Comparison of ENCODE assay signal across 8 cellular contexts in genomic region chr1:150764617-150765090, GRCh38. TPM values are rescaled to one million over a fixed set of nuclear protein-coding genes. Genes with fewer than 3 reads are reported as not detected.
DNase-seq lines count a peak whose midpoint lies in the region; ATAC-seq and TF ChIP-seq lines count a peak whose summit lies in the region.

No MANE protein-coding gene starts in this region.

- no peak for DNase-seq in activated CD4-positive, alpha-beta T cell treated with anti-CD3 and anti-CD28 coated beads for 36 hours
- no peak for DNase-seq in activated CD4-positive, alpha-beta T cell treated with anti-CD3 and anti-CD28 coated beads, Interleukin-2, amount 50 U/mL, for 4 hours
- DNase-seq in T-cell (no peak), NCI-H1417 (lab: John Stamatoyannopoulos, UW) (no peak), posterior vena cava (ENCODE audit: low spot score) (no peak)

- H3K9ac ChIP-seq in stomach smooth muscle (ENCODE audit: low read length in 2 of 2): no peak overlapping the region

- H3K36me3 Mint-ChIP-seq in activated CD4-positive, alpha-beta T cell treated with anti-CD3 and anti-CD28 coated beads for 36 hours (ENCODE audit: low read depth): peaks cover 24% of the 10 kb centered on the region
- peaks cover 29% of the 10 kb centered on the region for H3K36me3 Mint-ChIP-seq in T-cell

- POLR2A ChIA-PET in activated CD4-positive, alpha-beta T cell treated with anti-CD3 and anti-CD28 coated beads for 36 hours (lab: Charles Lee): interaction anchor here (0.5 to 0.6 kb wide), 2 partner anchors 90 to 211 kb away, joined by 3 read pairs; no protein-coding TSS in a partner anchor
- POLR2A ChIA-PET in T-cell (lab: Charles Lee): interaction anchor here in 1 of 2 donors (0.6 to 0.8 kb wide), 3 partner anchors 25 to 633 kb away, joined by 3 to 7 read pairs (median 6); partner anchors contain the start of gene GOLPH3L

- no peaks in the 10 kb centered on the region for H3K27me3 ChIP-seq in gastroesophageal sphincter
- no peaks in the 10 kb centered on the region for H3K27me3 ChIP-seq in stomach smooth muscle (ENCODE audit: control insufficient read depth in 1 of 2, insufficient read depth in 2 of 2, low read length in 2 of 2)

- H3K27ac ChIP-seq in gastroesophageal sphincter: no peak overlapping the region
- no peak overlapping the region for H3K27ac ChIP-seq in stomach smooth muscle (ENCODE audit: low read length)

- H3K4me3 ChIP-seq in gastroesophageal sphincter (peak overlapping the region in 1 of 2 donors; percentile 22), stomach smooth muscle (ENCODE audit: low read length in 2 of 2) (peak overlapping the region; percentile 23 to 43)

- peak; percentile 39 for ATAC-seq in activated CD4-positive, alpha-beta T cell treated with anti-CD3 and anti-CD28 coated beads for 36 hours
- ATAC-seq in T-cell (replicated peaks in 1 of 4): peak in 2 of 4 experiments; percentile 34 to 64
- ATAC-seq in gastroesophageal sphincter: peak; percentile 25
- no peak for ATAC-seq in HG03565 (IDR thresholded peaks at IDR 0.05; ENCODE audit: unreplicated experiment)

- 39 to 44% methylated on average over 2 of the region's 2 CpGs for WGBS in gastroesophageal sphincter (ENCODE audit: low coverage in 1 of 2), 2 donors

- no peak for TF ChIP-seq CTCF in gastroesophageal sphincter (IDR thresholded peaks at IDR 0.05)

- peak overlapping the region; percentile 80 for H3K4me3 Mint-ChIP-seq in activated CD4-positive, alpha-beta T cell treated with anti-CD3 and anti-CD28 coated beads for 36 hours
- peak overlapping the region; percentile 93 to 97 (median 96) for H3K4me3 Mint-ChIP-seq in T-cell

- no peaks in the 10 kb centered on the region for H3K27me3 Mint-ChIP-seq in activated CD4-positive, alpha-beta T cell treated with anti-CD3 and anti-CD28 coated beads for 36 hours
- no peaks in the 10 kb centered on the region for H3K27me3 Mint-ChIP-seq in T-cell

- no peaks in the 10 kb centered on the region for H3K4me1 ChIP-seq in gastroesophageal sphincter
- no peaks in the 10 kb centered on the region for H3K4me1 ChIP-seq in stomach smooth muscle (ENCODE audit: control insufficient read depth, insufficient read depth, low read length)

- H3K36me3 ChIP-seq in gastroesophageal sphincter (no peaks in the 10 kb centered on the region), stomach smooth muscle (ENCODE audit: control insufficient read depth in 2 of 2, insufficient read depth in 2 of 2, low read length in 2 of 2) (no peaks in the 10 kb centered on the region)

- CTCF ChIA-PET in activated CD4-positive, alpha-beta T cell treated with anti-CD3 and anti-CD28 coated beads for 36 hours (lab: Charles Lee): interaction anchor here (0.6 to 1.7 kb wide), 4 partner anchors 49 to 242 kb away, joined by 3 to 4 read pairs (median 3); partner anchors contain the start of gene MINDY1
- CTCF ChIA-PET in T-cell (lab: Charles Lee): interaction anchor here in 1 of 2 donors (1.8 kb wide), 1 partner anchor 68 kb away, joined by 6 read pairs; the partner anchor contains the start of gene GOLPH3L

- no peak for TF ChIP-seq POLR2A in gastroesophageal sphincter (IDR thresholded peaks at IDR 0.05)

- H3K4me1 Mint-ChIP-seq in activated CD4-positive, alpha-beta T cell treated with anti-CD3 and anti-CD28 coated beads for 36 hours: peaks cover 37% of the 10 kb centered on the region
- H3K4me1 Mint-ChIP-seq in T-cell: peaks cover 49 to 58% (median 55%) of the 10 kb centered on the region in 3 donors

- H3K9me3 Mint-ChIP-seq in activated CD4-positive, alpha-beta T cell treated with anti-CD3 and anti-CD28 coated beads for 36 hours (ENCODE audit: low read depth): no peaks in the 10 kb centered on the region
- H3K9me3 Mint-ChIP-seq in T-cell: peaks cover 0 to 4% (median 0%) of the 10 kb centered on the region in 3 donors

- no peaks in the 10 kb centered on the region for H3K9me3 ChIP-seq in gastroesophageal sphincter
- no peaks in the 10 kb centered on the region for H3K9me3 ChIP-seq in stomach smooth muscle (ENCODE audit: control insufficient read depth in 2 of 2, low read length in 2 of 2)

- intact Hi-C loops in activated CD4-positive, alpha-beta T cell treated with anti-CD3 and anti-CD28 coated beads for 36 hours (cut with DNase I, micrococcal nuclease): loop anchor here (1.0 to 10.0 kb wide), 4 partner anchors 112 to 200 kb away; partner anchors contain the start of gene ARNT (in 1 of the 2)
- intact Hi-C loops in posterior vena cava (cut with DNase I): no loop called here

- H3K27ac Mint-ChIP-seq in activated CD4-positive, alpha-beta T cell treated with anti-CD3 and anti-CD28 coated beads for 36 hours: peak overlapping the region; percentile 91
- H3K27ac Mint-ChIP-seq in T-cell: peak overlapping the region; percentile 94 to 98

- no peak for TF ChIP-seq EP300 in gastroesophageal sphincter (IDR thresholded peaks at IDR 0.05)

RNA-seq across cellular contexts. Expression of gene CTSS, which starts 0.9 kb away (rescaled TPM):
- 10 to 100 TPM; 31.4 to 44.8 TPM for total RNA-seq in activated CD4-positive, alpha-beta T cell treated with anti-CD3 and anti-CD28 coated beads for 36 hours
- total RNA-seq in T-cell (10 to 100 TPM; 72.4 to 94.7 (median 92.9) TPM), gastroesophageal sphincter (10 to 100 TPM in 3 of 4 donors, 1 to 10 TPM in 1; 9.3 to 80.3 (median 50.4) TPM), posterior vena cava (10 to 100 TPM; 50.2 to 89.2 TPM)

RNA-seq across cellular contexts. Expression of gene CTSK, which starts 43.4 kb away (rescaled TPM):
- total RNA-seq in activated CD4-positive, alpha-beta T cell treated with anti-CD3 and anti-CD28 coated beads for 36 hours: 1 to 10 TPM; 1.5 to 2.1 TPM
- total RNA-seq in T-cell (10 to 100 TPM in 2 of 5 donors, 1 to 10 TPM in 3; 6.1 to 14.1 (median 7.3) TPM), gastroesophageal sphincter (10 to 100 TPM; 29.1 to 69.1 (median 50.4) TPM), posterior vena cava (100 to 1,000 TPM; 136 to 183 TPM)

RNA-seq across cellular contexts. Expression of gene HORMAD1, which starts 44.0 kb away (rescaled TPM):
- under 1 TPM in 1 of 2 experiments, not detected in 1; 0.25 TPM for total RNA-seq in activated CD4-positive, alpha-beta T cell treated with anti-CD3 and anti-CD28 coated beads for 36 hours
- total RNA-seq in T-cell (under 1 TPM in 4 of 5 donors, not detected in 1; 0.28 to 0.55 (median 0.45) TPM), gastroesophageal sphincter (1 to 10 TPM in 1 of 4 donors, under 1 TPM in 1, not detected in 2; 0.94 to 1.6 TPM), posterior vena cava (under 1 TPM; 0.33 to 0.65 TPM)

Comparison
In these comparisons a context has a peak if more than half of its experiments do, and no peak if none do; other contexts are left out.
1. intact Hi-C loops: an anchor here in activated CD4-positive, alpha-beta T cell treated with anti-CD3 and anti-CD28 coated beads for 36 hours (1.0 to 10.0 kb wide); none called in posterior vena cava.